In genomic region chr3:101158374-101158773, GRCh38 we compare ENCODE assay signal across 26 cellular contexts.
"Had no signal": no experiment of that assay in that cellular context is flagged by ENCODE, and none has a peak within 500 bp of the region (broad histone marks: within the 10 kb centered on the region; RNA-seq: fewer than 3 reads in every experiment).

No MANE protein-coding gene starts in this region.

- H3K9ac ChIP-seq: KMS-11 had no signal

- H3K4me1 ChIP-seq: ascending aorta, body of pancreas had no signal

- H3K4me3 ChIP-seq: ascending aorta, body of pancreas, MG63, PC-9 had no signal

- H3K4me2 ChIP-seq: KMS-11, PC-9 had no signal

- H3K36me3 ChIP-seq: ascending aorta, MG63 had no signal

- DNase-seq: activated CD4-positive, alpha-beta T cell treated with anti-CD3 and anti-CD28 coated beads for 48 hours; activated CD4-positive, alpha-beta T cell treated with anti-CD3 and anti-CD28 coated beads, Interleukin-2, amount 50 U/mL, for 4 hours; activated CD4-positive, CD25-positive, alpha-beta regulatory T cell treated with anti-CD3 and anti-CD28 coated beads, Interleukin-2, amount 50 U/mL, for 72 hours; activated CD8-positive, alpha-beta T cell treated with anti-CD3 and anti-CD28 coated beads, Interleukin-2, amount 10 ng/mL, durations not matched to agents 7 days and 5 days; activated effector memory CD4-positive, alpha-beta T cell treated with Interleukin-2 at 50 U/mL for 16 hours; activated naive CD4-positive, alpha-beta T cell; activated T-cell treated with anti-CD3 and anti-CD28 coated beads, Interleukin-2, amount 50 U/mL, for 24 hours; amniotic stem cell; body of pancreas; MG63; MV-4-11; NCI-H1092 treated with DMSO at 0.1 percent for 48 hours; NCI-H1417 treated with DMSO at 0.1 percent for 48 hours; NCI-H1694; NCI-H2029; NCI-H2107; NCI-H2171 treated with DMSO at 0.1 percent for 48 hours; NCI-H226; NCI-H526 treated with DMSO at 0.1 percent for 48 hours; PC-9; SIG-M5; T-helper 17 cell; T-helper 9 cell had no signal

- H3K27ac ChIP-seq: ascending aorta, body of pancreas, KMS-11, PC-9 had no signal

- H3K27me3 ChIP-seq: ascending aorta, body of pancreas, MG63 had no signal

- H3K9me3 ChIP-seq: ascending aorta, body of pancreas, MG63 had no signal

- ATAC-seq: activated CD8-positive, alpha-beta T cell treated with anti-CD3 and anti-CD28 coated beads, Interleukin-2, amount 10 ng/mL, durations not matched to agents 7 days and 5 days; body of pancreas; T-helper 17 cell; WTC11 had no signal

- H2AFZ ChIP-seq: PC-9 had no signal
